ENCODE assay signal across 8 cellular contexts in genomic region chr11:66268210-66268952, GRCh38. TPM values are rescaled to one million over a fixed set of nuclear protein-coding genes. Genes with fewer than 3 reads are reported as not detected.
DNase-seq lines count a peak whose midpoint lies in the region; ATAC-seq and TF ChIP-seq lines count a peak whose summit lies in the region.

Gene RAB1B (plus strand): TSS chr11:66268639. CDS start chr11:66268680, 41 bp downstream.

- no peak for TF ChIP-seq EP300 in suprapubic skin (IDR thresholded peaks at IDR 0.05)

- H3K36me3 Mint-ChIP-seq in activated naive CD4-positive, alpha-beta T cell treated with anti-CD3 and anti-CD28 coated beads, Interleukin-2, amount 50 U/mL, for 72 hours: peaks cover 14 to 16% of the 10 kb centered on the region in 2 donors

- no peaks in the 10 kb centered on the region for H3K27me3 ChIP-seq in suprapubic skin

- peak; percentile 80 for ATAC-seq in HG02610 (IDR thresholded peaks at IDR 0.05; ENCODE audit: unreplicated experiment)
- ATAC-seq in activated naive CD4-positive, alpha-beta T cell treated with anti-CD3 and anti-CD28 coated beads, Interleukin-2, amount 50 U/mL, for 72 hours: peak; percentile 84 to 86

- H3K9me3 Mint-ChIP-seq in activated naive CD4-positive, alpha-beta T cell treated with anti-CD3 and anti-CD28 coated beads, Interleukin-2, amount 50 U/mL, for 72 hours: no peaks in the 10 kb centered on the region

- WGBS in suprapubic skin: 0% methylated on average over 48 of the region's 65 CpGs

- H3K4me3 ChIP-seq in GM08714 (ENCODE audit: low read length) (peak within 1 kb of the TSS; percentile 98), suprapubic skin (peak within 1 kb of the TSS; percentile 86)

- H3K4me1 ChIP-seq in suprapubic skin: peaks cover 42% of the 10 kb centered on the region

- peak within 1 kb of the TSS; percentile 97 for H3K27ac ChIP-seq in suprapubic skin

- peak; percentile 100 for DNase-seq in NCI-H1092 treated with DMSO at 0.1 percent for 48 hours (lab: John Stamatoyannopoulos, UW)
- DNase-seq in SKM-1 (lab: John Stamatoyannopoulos, UW; ENCODE audit: unreplicated experiment): peak; percentile 97
- peak; percentile 100 for DNase-seq in activated naive CD4-positive, alpha-beta T cell treated with anti-CD3 and anti-CD28 coated beads, Interleukin-2, amount 50 U/mL, for 72 hours (ENCODE audit: low spot score in 2 of 2)
- peak; percentile 99 for DNase-seq in globus pallidus (ENCODE audit: low spot score)
- DNase-seq in nucleus accumbens (lab: John Stamatoyannopoulos, UW): peak; percentile 90 to 100 (median 99)
- DNase-seq in suprapubic skin (ENCODE audit: low spot score in 2 of 2): peak; percentile 100

- peaks cover 42% of the 10 kb centered on the region for H3K36me3 ChIP-seq in suprapubic skin

- TF ChIP-seq POLR2A in suprapubic skin (IDR thresholded peaks at IDR 0.05): peak in 1 of 2 donors; percentile 50

- peak within 1 kb of the TSS; percentile 97 for H3K27ac Mint-ChIP-seq in activated naive CD4-positive, alpha-beta T cell treated with anti-CD3 and anti-CD28 coated beads, Interleukin-2, amount 50 U/mL, for 72 hours

- no peaks in the 10 kb centered on the region for H3K9me3 ChIP-seq in suprapubic skin

- TF ChIP-seq CTCF in suprapubic skin (IDR thresholded peaks at IDR 0.05): no peak

RNA-seq across cellular contexts. Expression of gene RAB1B, which starts in this region (rescaled TPM):
- total RNA-seq in activated naive CD4-positive, alpha-beta T cell treated with anti-CD3 and anti-CD28 coated beads, Interleukin-2, amount 50 U/mL, for 72 hours: 100 to 1,000 TPM; 138 to 153 TPM
- 100 to 1,000 TPM in 3 of 4 donors, 10 to 100 TPM in 1; 79.0 to 124 (median 115) TPM for total RNA-seq in suprapubic skin

Comparison
In these comparisons a context has a peak if more than half of its experiments do, and no peak if none do; other contexts are left out.
1. Peak in every context shown above with its lines: DNase-seq, ATAC-seq, H3K4me3 ChIP-seq and H3K27ac ChIP-seq.